1 cellular context compared by ENCODE assay signal in genomic region chr10:52308251-52309031, GRCh38.
TF ChIP-seq lines count a peak whose summit lies in the region.

No MANE protein-coding gene starts in this region.

TF ChIP-seq in HepG2, 621 proteins besides CTCF, POLR2A, EP300 and RAD21 (continued from another document and continues in another):
- TF ChIP-seq ZNF503 (CRISPR knock-in tag; IDR thresholded peaks at IDR 0.05) (peak; percentile 52; the same call in 1 of the 2 replicates), MLXIP (CRISPR knock-in tag; IDR thresholded peaks at IDR 0.05; ENCODE audit: borderline replicate concordance) (no peak), MZF1 (CRISPR knock-in tag; IDR thresholded peaks at IDR 0.05; ENCODE audit: borderline replicate concordance) (no peak), TEAD3 (CRISPR knock-in tag; optimal IDR thresholded peaks at IDR 0.05; ENCODE audit: borderline replicate concordance) (no peak), ZBTB49 (CRISPR knock-in tag; IDR thresholded peaks at IDR 0.05; ENCODE audit: borderline replicate concordance) (no peak), TRIM22 (IDR thresholded peaks at IDR 0.05) (no peak), ZBTB43 (CRISPR knock-in tag; conservative IDR thresholded peaks at IDR 0.05) (peak; percentile 85), GZF1 (CRISPR knock-in tag; IDR thresholded peaks at IDR 0.05) (no peak), ZHX1 (CRISPR knock-in tag; IDR thresholded peaks at IDR 0.05; ENCODE audit: low read depth) (no peak), ZNF883 (CRISPR knock-in tag; IDR thresholded peaks at IDR 0.05; ENCODE audit: not compliant biosample characterization) (peak; percentile 60), ZNF775 (CRISPR knock-in tag; IDR thresholded peaks at IDR 0.05; ENCODE audit: borderline replicate concordance) (no peak), DZIP1 (CRISPR knock-in tag; IDR thresholded peaks at IDR 0.05) (no peak), NFKBIZ (CRISPR knock-in tag; IDR thresholded peaks at IDR 0.05) (no peak), ZFP37 (CRISPR knock-in tag; IDR thresholded peaks at IDR 0.05; ENCODE audit: borderline replicate concordance) (no peak), ZNF17 (CRISPR knock-in tag; IDR thresholded peaks at IDR 0.05) (no peak), PITX1 (CRISPR knock-in tag; IDR thresholded peaks at IDR 0.05) (0 out of 2 replicates have a peak, but pooled peaks have one; percentile 65), CREB3 (CRISPR knock-in tag; IDR thresholded peaks at IDR 0.05) (0 out of 2 replicates have a peak, but pooled peaks have one; percentile 41), ZNF773 (CRISPR knock-in tag; IDR thresholded peaks at IDR 0.05; ENCODE audit: borderline replicate concordance) (0 out of 2 replicates have a peak, but pooled peaks have one; percentile 60), RFX1 (IDR thresholded peaks at IDR 0.05) (no peak), REXO4 (CRISPR knock-in tag; IDR thresholded peaks at IDR 0.05; ENCODE audit: borderline replicate concordance) (no peak), ARNT2 (CRISPR knock-in tag; IDR thresholded peaks at IDR 0.05; ENCODE audit: low read depth) (no peak), THAP8 (CRISPR knock-in tag; IDR thresholded peaks at IDR 0.05; ENCODE audit: borderline replicate concordance) (no peak), RNF219 (CRISPR knock-in tag; IDR thresholded peaks at IDR 0.05) (no peak), ZNF660 (CRISPR knock-in tag; IDR thresholded peaks at IDR 0.05; ENCODE audit: borderline replicate concordance, low read depth) (no peak), ZNF281 (CRISPR knock-in tag; IDR thresholded peaks at IDR 0.05; ENCODE audit: borderline replicate concordance) (no peak), ZNF160 (CRISPR knock-in tag; IDR thresholded peaks at IDR 0.05) (no peak), NR0B2 (CRISPR knock-in tag; IDR thresholded peaks at IDR 0.05) (no peak)
